18 cellular contexts compared by ENCODE assay signal in genomic region chr3:105533955-105534354, GRCh38.
DNase-seq lines count a peak whose midpoint lies in the region; ATAC-seq, FAIRE-seq and TF ChIP-seq lines count a peak whose summit lies in the region.
"Had no signal": no experiment of that assay in that cellular context is flagged by ENCODE, and none has a peak within 500 bp of the region (broad histone marks: within the 10 kb centered on the region; RNA-seq: fewer than 3 reads in every experiment).

No MANE protein-coding gene starts in this region.

- 0 out of 2 replicates have a peak overlapping the region, but pooled peaks have one; percentile 55 for H3K14ac ChIP-seq in IMR-90 (replicated peaks; ENCODE audit: low read depth, low read length)

- peaks cover 16% of the 10 kb centered on the region for H3K4me1 ChIP-seq in IMR-90 (ENCODE audit: control insufficient read depth, insufficient read depth, low read length)
- H3K4me1 ChIP-seq in astrocyte (ENCODE audit: insufficient read depth, low read length) = peaks cover 4% of the 10 kb centered on the region
- peaks cover 26% of the 10 kb centered on the region for H3K4me1 ChIP-seq in skeletal muscle satellite cell (ENCODE audit: control insufficient read depth, insufficient read depth, low read length)

- no peak for FAIRE-seq in astrocyte (lab: Jason Lieb, UNC)
- FAIRE-seq: HepG2, RCC 7860 had no signal

- no peak for TF ChIP-seq POLR2A in IMR-90 (IDR thresholded peaks at IDR 0.05; ENCODE audit: low read depth, low read length)

- no peak overlapping the region; a peak in 1 of 4 replicates for H4K8ac ChIP-seq in IMR-90 (ENCODE audit: low read depth in 2 of 2, low read length in 2 of 2)

- no peak overlapping the region for H2AK9ac ChIP-seq in IMR-90 (replicated peaks; ENCODE audit: low read depth, low read length, poor library complexity)

- dilution Hi-C loops in IMR-90 (cut with HindIII; ENCODE audit: low sequenced_read_pairs, unreplicated experiment) = no loop called here

- no peak overlapping the region for H2BK20ac ChIP-seq in IMR-90 (ENCODE audit: low read depth, low read length)

- peaks cover 14 to 39% of the 10 kb centered on the region in 2 experiments for H3K79me1 ChIP-seq in IMR-90 (ENCODE audit: low read depth in 1 of 2, low read length in 2 of 2)

- no peak for TF ChIP-seq RAD21 in IMR-90 (IDR thresholded peaks at IDR 0.05; ENCODE audit: low read length)

- no peaks in the 10 kb centered on the region for H3K79me2 ChIP-seq in astrocyte (ENCODE audit: insufficient read depth, low read length)

- no peak overlapping the region for H3K27ac ChIP-seq in IMR-90 (ENCODE audit: insufficient read depth, low read length)
- H3K27ac ChIP-seq in astrocyte (ENCODE audit: low read depth, low read length) = peak overlapping the region; percentile 52
- H3K27ac ChIP-seq: KMS-11, SJSA1 had no signal

- H3K27me3 Mint-ChIP-seq in astrocyte (ENCODE audit: low read depth, unreplicated experiment) = no peaks in the 10 kb centered on the region
- H3K27me3 Mint-ChIP-seq in type B pancreatic cell = no peaks in the 10 kb centered on the region
- H3K27me3 Mint-ChIP-seq: CD4-positive, CD25-positive, alpha-beta regulatory T cell had no signal

- H3K27me3 ChIP-seq in IMR-90 (ENCODE audit: control insufficient read depth, insufficient read depth, low read length) = no peaks in the 10 kb centered on the region
- no peaks in the 10 kb centered on the region for H3K27me3 ChIP-seq in astrocyte (ENCODE audit: insufficient read depth, low read length)
- H3K27me3 ChIP-seq in skeletal muscle satellite cell (ENCODE audit: control insufficient read depth, insufficient read depth, low read length) = no peaks in the 10 kb centered on the region
- H3K27me3 ChIP-seq: SJSA1 had no signal

- DNase-seq in IMR-90 = peak; percentile 16
- peak; percentile 50 for DNase-seq in astrocyte (ENCODE audit: low read depth)
- peak; percentile 40 for DNase-seq in epithelial cell of esophagus (ENCODE audit: low read depth)
- DNase-seq in iPS-NIHi7 (ENCODE audit: extremely low spot score) = no peak
- DNase-seq in AG08396 (ENCODE audit: low spot score) = no peak
- DNase-seq in type B pancreatic cell (ENCODE audit: extremely low spot score, unreplicated experiment) = no peak
- DNase-seq: CD4-positive, CD25-positive, alpha-beta regulatory T cell; NCI-H1105; NCI-H146; NCI-H2029; NCI-H446; NCI-H526; OCI-M1 had no signal

- H3K9me3 Mint-ChIP-seq in astrocyte (ENCODE audit: unreplicated experiment) (no peaks in the 10 kb centered on the region), type B pancreatic cell (no peaks in the 10 kb centered on the region)
- H3K9me3 Mint-ChIP-seq: CD4-positive, CD25-positive, alpha-beta regulatory T cell had no signal

- H3K36me3 Mint-ChIP-seq in astrocyte (ENCODE audit: low read depth, unreplicated experiment) (peaks cover 21% of the 10 kb centered on the region), type B pancreatic cell (peaks cover 27% of the 10 kb centered on the region)

- no peak overlapping the region for H3K4me3 ChIP-seq in IMR-90 (ENCODE audit: insufficient read depth, low read depth, low read length)
- H3K4me3 ChIP-seq in astrocyte (ENCODE audit: insufficient read depth, low read depth, low read length) = no peak overlapping the region
- no peak overlapping the region for H3K4me3 ChIP-seq in epithelial cell of esophagus (ENCODE audit: low read length)
- H3K4me3 ChIP-seq in skeletal muscle satellite cell (ENCODE audit: low read length) = no peak overlapping the region
- H3K4me3 ChIP-seq: SJSA1 had no signal

- peaks cover 11% of the 10 kb centered on the region for H3K4me1 Mint-ChIP-seq in astrocyte (ENCODE audit: low read depth, unreplicated experiment)
- peaks cover 9% of the 10 kb centered on the region for H3K4me1 Mint-ChIP-seq in type B pancreatic cell (ENCODE audit: unreplicated experiment)
- H3K4me1 Mint-ChIP-seq: CD4-positive, CD25-positive, alpha-beta regulatory T cell had no signal

- peaks cover 11% of the 10 kb centered on the region for H3K9me1 ChIP-seq in IMR-90 (ENCODE audit: insufficient read depth, low read length)

- CTCF ChIA-PET in IMR-90 (lab: Yijun Ruan, JAX) = interaction anchor here (0.9 kb wide), 1 partner anchor 17 kb away, joined by 4 read pairs; no protein-coding TSS in a partner anchor

- TF ChIP-seq CTCF in IMR-90 (conservative IDR thresholded peaks at IDR 0.05; ENCODE audit: low read depth, low read length) = no peak
- no peak for TF ChIP-seq CTCF in astrocyte (IDR thresholded peaks at IDR 0.05; ENCODE audit: insufficient read depth, low read depth, low read length)
- TF ChIP-seq CTCF in epithelial cell of esophagus (IDR thresholded peaks at IDR 0.05; ENCODE audit: insufficient read depth, low read depth, low read length, missing control alignments) = no peak
- no peak for TF ChIP-seq CTCF in type B pancreatic cell (conservative IDR thresholded peaks at IDR 0.05)

- no peak overlapping the region for H2AK5ac ChIP-seq in IMR-90 (ENCODE audit: low read depth, low read length)

- H2BK5ac ChIP-seq in IMR-90 (ENCODE audit: low read depth, low read length, poor library complexity, severe bottlenecking) = no peak overlapping the region

- H4K91ac ChIP-seq in IMR-90 (ENCODE audit: insufficient read depth, low read depth, low read length) = peak overlapping the region; percentile 4; the same call in 1 of the 2 replicates

- no peak overlapping the region for H3K18ac ChIP-seq in IMR-90 (ENCODE audit: low read depth, low read length)

- no peak overlapping the region for H3K4ac ChIP-seq in IMR-90 (ENCODE audit: low read depth, low read length)

- H3K9me3 ChIP-seq in IMR-90 (ENCODE audit: control insufficient read depth, insufficient read depth, low read length) = no peaks in the 10 kb centered on the region
- H3K9me3 ChIP-seq in astrocyte (ENCODE audit: insufficient read depth, low read depth, low read length) = no peaks in the 10 kb centered on the region
- no peaks in the 10 kb centered on the region for H3K9me3 ChIP-seq in skeletal muscle satellite cell (replicated peaks; ENCODE audit: low read length)
- H3K9me3 ChIP-seq: SJSA1 had no signal

- no peak overlapping the region for H4K5ac ChIP-seq in IMR-90 (ENCODE audit: low read depth, low read length)

- H3K4me3 Mint-ChIP-seq in astrocyte (ENCODE audit: unreplicated experiment) = no peak overlapping the region
- no peak overlapping the region for H3K4me3 Mint-ChIP-seq in type B pancreatic cell
- H3K4me3 Mint-ChIP-seq: CD4-positive, CD25-positive, alpha-beta regulatory T cell had no signal

- 0 out of 3 replicates have a peak overlapping the region, but pooled peaks have one; percentile 57 for H2BK15ac ChIP-seq in IMR-90 (ENCODE audit: low read depth, low read length)

- WGBS in IMR-90 (ENCODE audit: extremely low coverage in 2 of 2, insufficient read length in 1 of 2), 2 experiments = no CpG with 5 or more reads among the region's 3 CpGs

- H3K23ac ChIP-seq in IMR-90 (ENCODE audit: low read depth, low read length) = no peak overlapping the region

- peak overlapping the region; percentile 17; the same call in 1 of the 2 replicates for H3K4me2 ChIP-seq in IMR-90 (ENCODE audit: low read depth, low read length)
- peak overlapping the region; percentile 7 for H3K4me2 ChIP-seq in astrocyte (ENCODE audit: low read length)
- no peak overlapping the region for H3K4me2 ChIP-seq in skeletal muscle satellite cell (ENCODE audit: low read length)
- H3K4me2 ChIP-seq: KMS-11 had no signal

- in situ Hi-C loops in IMR-90 (cut with MboI; ENCODE audit: low sequenced_read_pairs) = loop anchor here (25.0 kb wide), 1 partner anchor 922 kb away; no protein-coding TSS in a partner anchor

- H3K27ac Mint-ChIP-seq in astrocyte (ENCODE audit: unreplicated experiment) (peak overlapping the region; percentile 75), type B pancreatic cell (no peak overlapping the region)
- H3K27ac Mint-ChIP-seq: CD4-positive, CD25-positive, alpha-beta regulatory T cell had no signal

- ATAC-seq in IMR-90 (ENCODE audit: low read depth) = peak; percentile 22; the same call in 1 of the 2 replicates
- ATAC-seq: HepG2 had no signal

- H3K9ac ChIP-seq in IMR-90 (ENCODE audit: low read depth, low read length) (no peak overlapping the region), astrocyte (ENCODE audit: low read length) (no peak overlapping the region), skeletal muscle satellite cell (ENCODE audit: low read depth, low read length) (peak overlapping the region; percentile 20)
- H3K9ac ChIP-seq: KMS-11 had no signal

- POLR2A ChIA-PET in IMR-90 (lab: Charles Lee; ENCODE audit: unreplicated experiment) = no interaction called here

- H2AFZ ChIP-seq in IMR-90 (replicated peaks; ENCODE audit: low read length, poor library complexity) (no peak overlapping the region), astrocyte (ENCODE audit: low read depth, low read length) (no peak overlapping the region)

- intact Hi-C loops in IMR-90 (cut with micrococcal nuclease) = loop anchor here (10.0 kb wide), 1 partner anchor 1071 kb away; no protein-coding TSS in a partner anchor

- BruUV-seq in IMR-90 (replicated peaks; lab: Mats Ljungman, UMichigan) = no TSS peak

- H3K36me3 ChIP-seq in IMR-90 (ENCODE audit: control insufficient read depth, insufficient read depth, low read length) = peaks cover 7% of the 10 kb centered on the region
- peaks cover 15% of the 10 kb centered on the region for H3K36me3 ChIP-seq in astrocyte (ENCODE audit: insufficient read depth, low read length)
- H3K36me3 ChIP-seq in skeletal muscle satellite cell (ENCODE audit: insufficient read depth, low read length) = peaks cover 57% of the 10 kb centered on the region

- no peak overlapping the region for H3K56ac ChIP-seq in IMR-90 (ENCODE audit: extremely low read depth, insufficient read depth, low read length)

- no peak overlapping the region for H2BK120ac ChIP-seq in IMR-90 (ENCODE audit: low read depth, low read length)

- no peaks in the 10 kb centered on the region for H4K20me1 ChIP-seq in IMR-90 (ENCODE audit: insufficient read depth, low read length)
- no peaks in the 10 kb centered on the region for H4K20me1 ChIP-seq in astrocyte (ENCODE audit: insufficient read depth, low read length)

TF ChIP-seq in IMR-90, 13 proteins besides CTCF, POLR2A, EP300 and RAD21:
- TF ChIP-seq MAFK (IDR thresholded peaks at IDR 0.05; ENCODE audit: low read depth, low read length) = no peak

Comparison
In these comparisons a context has a peak if more than half of its experiments do, and no peak if none do; other contexts are left out.
1. DNase-seq: peak in IMR-90 (single experiment), astrocyte (single experiment) and epithelial cell of esophagus (single experiment); none in iPS-NIHi7 (single experiment), AG08396 (single experiment) and type B pancreatic cell (single experiment).